21 cellular contexts compared by ENCODE assay signal in the genomic region with DNA sequence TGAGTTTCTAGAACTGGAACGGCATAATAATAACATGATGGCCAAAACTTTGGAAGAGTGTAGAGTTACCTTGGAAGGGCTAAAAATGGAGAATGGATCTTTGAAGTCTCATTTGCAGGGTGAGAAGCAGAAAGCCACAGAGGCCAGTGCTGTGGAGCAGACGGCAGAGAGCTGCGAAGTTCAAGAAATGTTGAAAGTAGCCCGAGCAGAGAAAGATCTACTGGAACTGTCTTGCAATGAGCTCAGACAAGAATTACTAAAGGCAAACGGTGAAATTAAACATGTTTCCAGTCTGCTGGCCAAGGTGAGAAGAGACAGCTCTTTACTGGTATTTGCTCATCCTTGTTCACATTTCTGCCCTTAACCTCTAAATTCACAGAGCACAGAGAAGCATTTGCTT.
DNase-seq lines count a peak whose midpoint lies in the region; ATAC-seq, FAIRE-seq and TF ChIP-seq lines count a peak whose summit lies in the region.
"Had no signal": no experiment of that assay in that cellular context is flagged by ENCODE, and none has a peak within 500 bp of the region (broad histone marks: within the 10 kb centered on the region; RNA-seq: fewer than 3 reads in every experiment).

No MANE protein-coding gene starts in this region.

- H3K9me1 ChIP-seq in keratinocyte (ENCODE audit: control insufficient read depth, extremely low read depth, insufficient read depth, low read length), result no peaks in the 10 kb centered on the region

- no peak overlapping the region for H2AFZ ChIP-seq in keratinocyte (ENCODE audit: control insufficient read depth, low read length)

- peaks cover 16% of the 10 kb centered on the region for H3K79me2 ChIP-seq in keratinocyte (ENCODE audit: control insufficient read depth, insufficient read depth, low read length)

- POLR2A ChIA-PET in WTC11 (lab: Charles Lee), result no interaction called here

- H4K20me1 ChIP-seq in keratinocyte (ENCODE audit: control insufficient read depth, extremely low read depth, insufficient read depth, low read length), result no peaks in the 10 kb centered on the region

- H3K36me3 ChIP-seq in keratinocyte (ENCODE audit: control insufficient read depth in 2 of 2, extremely low read depth in 1 of 2, insufficient read depth in 2 of 2, low read length in 2 of 2) (peaks cover 2 to 3% of the 10 kb centered on the region in 2 experiments), tibial artery (no peaks in the 10 kb centered on the region)

- H3K27ac Mint-ChIP-seq in activated naive CD4-positive, alpha-beta T cell treated with anti-CD3 and anti-CD28 coated beads for 36 hours, result peak overlapping the region; percentile 15
- peak overlapping the region; percentile 21 for H3K27ac Mint-ChIP-seq in WTC11
- H3K27ac Mint-ChIP-seq: activated naive CD8-positive, alpha-beta T cell; activated T-helper 1 cell treated with anti-CD3 and anti-CD28 coated beads, Interleukin-12 subunit alpha, Interleukin-12 subunit beta, Interleukin-2, Interleukin-4 antibody, amounts not matched to agents 30 ng/mL and 10 ng/mL and 1 ng/mL, durations not matched to agents 14 hours and 24 hours and 36 hours; T-helper 2 cell treated with Interferon-gamma antibody and Interleukin-4, amounts not matched to agents 5 μg/mL and 100 μg/mL, for 36 hours had no signal

- H3K27ac ChIP-seq in keratinocyte (ENCODE audit: control insufficient read depth, insufficient read depth, low read length) (no peak overlapping the region), tibial artery (peak overlapping the region; percentile 9 to 65)
- H3K27ac ChIP-seq: BLaER1 treated with 17β-estradiol and CSF1 and Interleukin-3, amounts not matched to agents 10 nM and 100 nM had no signal

- H3K9me3 Mint-ChIP-seq in activated naive CD4-positive, alpha-beta T cell treated with anti-CD3 and anti-CD28 coated beads for 36 hours, result no peaks in the 10 kb centered on the region
- no peaks in the 10 kb centered on the region for H3K9me3 Mint-ChIP-seq in WTC11
- H3K9me3 Mint-ChIP-seq: activated T-helper 1 cell treated with anti-CD3 and anti-CD28 coated beads, Interleukin-12 subunit alpha, Interleukin-12 subunit beta, Interleukin-2, Interleukin-4 antibody, amounts not matched to agents 30 ng/mL and 10 ng/mL and 1 ng/mL, durations not matched to agents 14 hours and 24 hours and 36 hours; brain; immature natural killer cell; stimulated activated naive CD8-positive, alpha-beta T cell treated with anti-CD3 and anti-CD28 coated beads, Interleukin-15, amount 100 ng/mL, for 72 hours; T-helper 2 cell treated with Interferon-gamma antibody and Interleukin-4, amounts not matched to agents 5 μg/mL and 100 μg/mL, for 36 hours had no signal

- no peak for TF ChIP-seq CTCF in WTC11 (IDR thresholded peaks at IDR 0.05)
- no peak for TF ChIP-seq CTCF in keratinocyte (optimal IDR thresholded peaks at IDR 0.05 in 1 of 3, IDR thresholded peaks at IDR 0.05 in 1 of 3, conservative IDR thresholded peaks at IDR 0.05 in 1 of 3; ENCODE audit: extremely low read depth in 1 of 3, insufficient read depth in 2 of 3, low read length in 3 of 3)
- TF ChIP-seq CTCF in tibial artery (IDR thresholded peaks at IDR 0.05), result no peak

- H3K4me3 Mint-ChIP-seq in activated naive CD4-positive, alpha-beta T cell treated with anti-CD3 and anti-CD28 coated beads for 36 hours, result no peak overlapping the region
- H3K4me3 Mint-ChIP-seq in WTC11, result no peak overlapping the region
- H3K4me3 Mint-ChIP-seq: activated naive CD8-positive, alpha-beta T cell; activated T-helper 1 cell treated with anti-CD3 and anti-CD28 coated beads, Interleukin-12 subunit alpha, Interleukin-12 subunit beta, Interleukin-2, Interleukin-4 antibody, amounts not matched to agents 30 ng/mL and 10 ng/mL and 1 ng/mL, durations not matched to agents 14 hours and 24 hours and 36 hours; immature natural killer cell; T-helper 2 cell treated with Interferon-gamma antibody and Interleukin-4, amounts not matched to agents 5 μg/mL and 100 μg/mL, for 36 hours had no signal

- H3K4me3 ChIP-seq in keratinocyte (ENCODE audit: control insufficient read depth in 2 of 3, extremely low read depth in 1 of 3, insufficient read depth in 2 of 3, low read depth in 1 of 3, low read length in 3 of 3) (no peak overlapping the region), tibial artery (no peak overlapping the region)
- H3K4me3 ChIP-seq: BLaER1 treated with 17β-estradiol and CSF1 and Interleukin-3, amounts not matched to agents 10 nM and 100 nM had no signal

- ATAC-seq in WTC11 (no peak), GM19023 (IDR thresholded peaks at IDR 0.05; ENCODE audit: unreplicated experiment) (no peak)

- H3K9me3 ChIP-seq in keratinocyte (ENCODE audit: control insufficient read depth, low read depth, low read length) (no peaks in the 10 kb centered on the region), tibial artery (no peaks in the 10 kb centered on the region)
- H3K9me3 ChIP-seq: SK-N-SH had no signal

- no peak overlapping the region for H3K4me2 ChIP-seq in keratinocyte (ENCODE audit: control insufficient read depth, extremely low read depth, insufficient read depth, low read depth, low read length)

- H3K4me1 ChIP-seq in keratinocyte (ENCODE audit: control insufficient read depth, extremely low read depth, insufficient read depth, low read length), result peaks cover 38% of the 10 kb centered on the region
- H3K4me1 ChIP-seq in tibial artery, result peaks cover 0 to 58% (median 16%) of the 10 kb centered on the region in 4 donors

- peaks cover 28% of the 10 kb centered on the region for H3K4me1 Mint-ChIP-seq in activated naive CD4-positive, alpha-beta T cell treated with anti-CD3 and anti-CD28 coated beads for 36 hours (ENCODE audit: low read depth)
- peaks cover 76% of the 10 kb centered on the region for H3K4me1 Mint-ChIP-seq in WTC11

- CTCF ChIA-PET in activated naive CD4-positive, alpha-beta T cell treated with anti-CD3 and anti-CD28 coated beads for 36 hours (lab: Charles Lee), result interaction anchor here (0.7 to 3.0 kb wide), 5 partner anchors 8 to 213 kb away, joined by 3 to 10 read pairs (median 8); no protein-coding TSS in a partner anchor
- CTCF ChIA-PET in WTC11 (lab: Charles Lee), result interaction anchor here (0.8 to 3.0 kb wide), 4 partner anchors 11 to 213 kb away, joined by 3 to 8 read pairs (median 6); no protein-coding TSS in a partner anchor

- dilution Hi-C loops in keratinocyte (cut with MboI; ENCODE audit: extremely low pct_ligation_motif_present, low sequenced_read_pairs), result no loop called here

- no peaks in the 10 kb centered on the region for H3K36me3 Mint-ChIP-seq in activated naive CD4-positive, alpha-beta T cell treated with anti-CD3 and anti-CD28 coated beads for 36 hours (ENCODE audit: low read depth)
- peaks cover 20% of the 10 kb centered on the region for H3K36me3 Mint-ChIP-seq in WTC11
- H3K36me3 Mint-ChIP-seq: activated naive CD8-positive, alpha-beta T cell had no signal

- no peaks in the 10 kb centered on the region for H3K27me3 ChIP-seq in keratinocyte (ENCODE audit: control insufficient read depth, extremely low read depth, insufficient read depth, low read length)
- no peaks in the 10 kb centered on the region for H3K27me3 ChIP-seq in tibial artery
- H3K27me3 ChIP-seq: BLaER1 treated with 17β-estradiol and CSF1 and Interleukin-3, amounts not matched to agents 10 nM and 100 nM had no signal

- no peak for TF ChIP-seq POLR2A in H54 (IDR thresholded peaks at IDR 0.05; ENCODE audit: low read depth, low read length)

- FAIRE-seq in keratinocyte (lab: Jason Lieb, UNC), result peak; percentile 74
- FAIRE-seq in H54 (lab: Jason Lieb, UNC), result no peak
- FAIRE-seq: G401.6 had no signal

- no peak overlapping the region for H3K9ac ChIP-seq in keratinocyte (ENCODE audit: control insufficient read depth, extremely low read depth, insufficient read depth, low read length)
- H3K9ac ChIP-seq: BLaER1 treated with 17β-estradiol and CSF1 and Interleukin-3, amounts not matched to agents 10 nM and 100 nM; SK-N-SH had no signal

- intact Hi-C loops in activated naive CD4-positive, alpha-beta T cell treated with anti-CD3 and anti-CD28 coated beads for 36 hours (cut with micrococcal nuclease), result loop anchor here (1.0 kb wide), 1 partner anchor 50 kb away; no protein-coding TSS in a partner anchor
- intact Hi-C loops in tibial artery (cut with DNase I; ENCODE audit: low total_unique reads), result no loop called here

- no peak for DNase-seq in activated naive CD4-positive, alpha-beta T cell treated with anti-CD3 and anti-CD28 coated beads for 36 hours
- no peak for DNase-seq in activated naive CD4-positive, alpha-beta T cell treated with Interleukin-2 at 50 U/mL for 16 hours
- DNase-seq in WTC11 (ENCODE audit: low spot score) (no peak), keratinocyte (ENCODE audit: low read depth, low spot score) (no peak), tibial artery (no peak), H54 (ENCODE audit: insufficient read length, low spot score) (no peak)
- DNase-seq in activated CD8-positive, alpha-beta memory T cell treated with anti-CD3 and anti-CD28 coated beads for 24 hours, result no peak
- DNase-seq: immature natural killer cell; Karpas-422; NCI-H1048; NCI-H2029 treated with DMSO at 0.1 percent for 48 hours; NK-92 treated with Interleukin-12 subunit alpha and Interleukin-12 subunit beta, amount 100 ng/mL, for 24 hours; SK-N-SH had no signal

- no peaks in the 10 kb centered on the region for H3K27me3 Mint-ChIP-seq in activated naive CD4-positive, alpha-beta T cell treated with anti-CD3 and anti-CD28 coated beads for 36 hours (ENCODE audit: low read depth)
- no peaks in the 10 kb centered on the region for H3K27me3 Mint-ChIP-seq in WTC11 (ENCODE audit: low read depth)
- H3K27me3 Mint-ChIP-seq: activated naive CD8-positive, alpha-beta T cell; stimulated activated naive CD8-positive, alpha-beta T cell treated with anti-CD3 and anti-CD28 coated beads, Interleukin-15, amount 100 ng/mL, for 72 hours had no signal

TF ChIP-seq in WTC11, 78 proteins besides CTCF, POLR2A, EP300 and RAD21:
- TF ChIP-seq NR2C2 (CRISPR knock-in tag; IDR thresholded peaks at IDR 0.05), result no peak
- no peak for TF ChIP-seq GABPB1 (CRISPR knock-in tag; IDR thresholded peaks at IDR 0.05)
